In the genomic region with DNA sequence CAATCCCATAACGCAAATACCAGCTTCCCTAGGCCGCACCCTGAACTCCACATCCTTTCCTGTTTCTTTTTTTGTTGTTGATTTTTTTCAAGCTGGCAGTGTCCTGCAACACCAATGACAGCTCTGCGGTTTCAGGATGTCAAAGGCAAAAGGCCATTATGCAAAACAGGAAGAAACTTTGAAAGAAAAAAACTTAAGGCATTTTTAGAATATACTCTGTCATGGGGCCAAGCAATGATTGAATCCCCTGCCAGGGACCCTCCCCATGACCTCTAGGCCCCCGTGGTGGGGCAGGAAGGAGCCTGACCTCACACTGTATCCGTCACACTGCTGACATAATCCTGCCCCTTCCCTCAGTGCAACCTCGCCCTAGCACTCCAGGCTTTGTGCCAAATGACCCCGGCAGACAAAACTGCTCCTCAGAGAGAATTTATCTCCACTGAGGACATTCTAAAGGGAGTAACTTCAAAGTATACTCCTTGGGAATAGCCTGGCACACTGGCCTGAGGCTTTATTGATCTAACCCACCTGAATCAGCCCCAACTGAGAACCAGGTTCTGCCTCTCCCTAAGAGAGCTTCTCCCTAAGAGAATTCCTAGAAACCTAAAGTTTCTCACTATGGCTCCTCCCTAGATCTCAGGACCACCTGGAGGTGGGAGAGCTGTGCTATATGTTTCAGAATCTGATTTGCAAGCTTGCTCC, we compare ENCODE assay signal across 8 cellular contexts. TPM values are rescaled to one million over a fixed set of nuclear protein-coding genes. Genes with fewer than 3 reads are reported as not detected.
DNase-seq lines count a peak whose midpoint lies in the region; ATAC-seq, FAIRE-seq and TF ChIP-seq lines count a peak whose summit lies in the region.

No MANE protein-coding gene starts in this region.

- H3K9ac ChIP-seq in colonic mucosa (ENCODE audit: low read depth in 2 of 2, low read length in 2 of 2) (peak overlapping the region; percentile 46 to 74), muscle layer of colon (ENCODE audit: low read length) (peak overlapping the region; percentile 38)

- peak; percentile 29 for ATAC-seq in GM21825 (IDR thresholded peaks at IDR 0.05; ENCODE audit: unreplicated experiment)

- no peaks in the 10 kb centered on the region for H3K9me3 ChIP-seq in colonic mucosa
- no peaks in the 10 kb centered on the region for H3K9me3 ChIP-seq in muscle layer of colon (ENCODE audit: low read length)

- H3K27me3 ChIP-seq in colonic mucosa (no peaks in the 10 kb centered on the region), muscle layer of colon (ENCODE audit: control insufficient read depth in 1 of 2, insufficient read depth in 2 of 2, low read length in 2 of 2) (no peaks in the 10 kb centered on the region)

- H3K9me3 Mint-ChIP-seq in glutamatergic neuron (ENCODE audit: unreplicated experiment): no peaks in the 10 kb centered on the region

- no peak for FAIRE-seq in RCC 7860 (lab: Jason Lieb, UNC)

- peak overlapping the region; percentile 95 for H3K27ac ChIP-seq in colonic mucosa
- peak overlapping the region; percentile 21 for H3K27ac ChIP-seq in muscle layer of colon (ENCODE audit: low read depth, low read length)

- no peak overlapping the region for H3K4me3 ChIP-seq in colonic mucosa
- H3K4me3 ChIP-seq in muscle layer of colon (ENCODE audit: low read depth in 1 of 2, low read length in 2 of 2): peak overlapping the region in 1 of 2 donors; percentile 15

- peaks cover 32% of the 10 kb centered on the region for H3K4me1 Mint-ChIP-seq in glutamatergic neuron (ENCODE audit: low read depth, unreplicated experiment)

- peaks cover 61% of the 10 kb centered on the region for H3K4me1 ChIP-seq in colonic mucosa
- H3K4me1 ChIP-seq in muscle layer of colon (ENCODE audit: insufficient read depth, low read length): peaks cover 97% of the 10 kb centered on the region

- no peaks in the 10 kb centered on the region for H3K36me3 Mint-ChIP-seq in glutamatergic neuron (ENCODE audit: unreplicated experiment)

- no peak overlapping the region for H3K4me3 Mint-ChIP-seq in glutamatergic neuron (ENCODE audit: unreplicated experiment)

- intact Hi-C loops in colonic mucosa (cut with DNase I): no loop called here

- H3K36me3 ChIP-seq in colonic mucosa (no peaks in the 10 kb centered on the region), muscle layer of colon (ENCODE audit: insufficient read depth, low read length) (no peaks in the 10 kb centered on the region)

- no peak overlapping the region for H3K27ac Mint-ChIP-seq in glutamatergic neuron (ENCODE audit: unreplicated experiment)

- TF ChIP-seq CTCF in colonic mucosa (IDR thresholded peaks at IDR 0.05): no peak
- TF ChIP-seq CTCF in glutamatergic neuron (IDR thresholded peaks at IDR 0.05; ENCODE audit: partially characterized antibody, unreplicated experiment): no peak

- DNase-seq in CD1c-positive myeloid dendritic cell (ENCODE audit: extremely low spot score): peak; percentile 91
- peak; percentile 25 for DNase-seq in RCC 7860 (ENCODE audit: low spot score)
- peak; percentile 90 for DNase-seq in colonic mucosa
- no peak for DNase-seq in glutamatergic neuron
- DNase-seq in occipital lobe (lab: John Stamatoyannopoulos, UW): no peak
- DNase-seq in iPS-NIHi7 (ENCODE audit: extremely low spot score): no peak

- peaks cover 5% of the 10 kb centered on the region for H3K27me3 Mint-ChIP-seq in glutamatergic neuron (ENCODE audit: unreplicated experiment)

RNA-seq across cellular contexts. Expression of a gene that starts 7.9 kb away (rescaled TPM):
- 10 to 100 TPM; 76.9 to 78.7 TPM for total RNA-seq in colonic mucosa
- 5.4 TPM for total RNA-seq in glutamatergic neuron (ENCODE audit: unreplicated experiment)
- 1.2 TPM for total RNA-seq in occipital lobe

Comparison
In these comparisons a context has a peak if more than half of its experiments do, and no peak if none do; other contexts are left out.
1. DNase-seq: peak in CD1c-positive myeloid dendritic cell (single experiment), RCC 7860 (single experiment) and colonic mucosa (single experiment); none in glutamatergic neuron (single experiment), occipital lobe (single experiment) and iPS-NIHi7 (single experiment).
2. RNA of a gene that starts 7.9 kb away (total RNA-seq): 76.9 to 78.7 TPM in colonic mucosa; 5.4 TPM in glutamatergic neuron (single experiment) and 1.2 TPM in occipital lobe (single experiment); every median in the first group is over 10 times any median in the second.